Comparison of ENCODE assay signal across 11 cellular contexts in the genomic region with DNA sequence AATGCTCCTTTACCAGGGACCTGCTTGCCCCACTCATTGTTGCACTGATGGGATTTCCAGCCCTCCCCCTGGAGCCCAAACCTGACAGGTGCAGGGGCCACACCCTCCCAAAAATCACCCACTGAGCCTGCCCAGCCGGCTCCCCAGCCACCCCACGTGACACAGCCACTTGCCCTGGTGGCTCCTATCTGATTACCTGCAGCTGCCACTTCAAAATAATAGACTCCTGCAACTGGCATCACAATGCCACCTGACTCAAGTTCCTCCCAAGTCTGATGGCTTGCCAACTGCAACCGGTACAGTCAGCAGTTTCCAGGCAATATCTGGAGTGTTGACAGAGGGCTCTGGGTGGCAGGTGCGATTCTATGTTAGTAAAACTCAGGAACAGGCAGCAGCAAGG.
DNase-seq lines count a peak whose midpoint lies in the region; ATAC-seq and TF ChIP-seq lines count a peak whose summit lies in the region.
"Had no signal": no experiment of that assay in that cellular context is flagged by ENCODE, and none has a peak within 500 bp of the region (broad histone marks: within the 10 kb centered on the region; RNA-seq: fewer than 3 reads in every experiment).

No MANE protein-coding gene starts in this region.

- peaks cover 40% of the 10 kb centered on the region for H3K4me1 Mint-ChIP-seq in Calu3 (ENCODE audit: low read depth, unreplicated experiment)
- peaks cover 3% of the 10 kb centered on the region for H3K4me1 Mint-ChIP-seq in T-helper 17 cell
- peaks cover 27% of the 10 kb centered on the region for H3K4me1 Mint-ChIP-seq in mesothelial cell of epicardium
- H3K4me1 Mint-ChIP-seq: B cell had no signal

- H3K9me3 ChIP-seq in T-helper 17 cell (ENCODE audit: control insufficient read depth, low read length, poor library complexity, severe bottlenecking) (no peaks in the 10 kb centered on the region), mesenchymal stem cell (ENCODE audit: control insufficient read depth, low read length) (no peaks in the 10 kb centered on the region)
- H3K9me3 ChIP-seq: heart right ventricle had no signal

- no peak overlapping the region for H3K27ac ChIP-seq in mesenchymal stem cell (ENCODE audit: low read length, poor library complexity, severe bottlenecking)
- H3K27ac ChIP-seq: heart right ventricle had no signal

- DNase-seq in Calu3 (peak; percentile 88), NCI-H146 treated with DMSO at 0.1 percent for 48 hours (lab: John Stamatoyannopoulos, UW; ENCODE audit: unreplicated experiment) (peak; percentile 81), T-helper 17 cell (no peak), mesothelial cell of epicardium (ENCODE audit: low spot score in 2 of 2, unreplicated experiment in 2 of 2) (no peak), mesenchymal stem cell (no peak), GM10266 (ENCODE audit: extremely low spot score) (no peak)
- DNase-seq: heart right ventricle; stimulated activated naive CD4-positive, alpha-beta T cell treated with Interleukin-2 at 50 U/mL for 16 hours had no signal

- H2AFZ ChIP-seq in mesenchymal stem cell (ENCODE audit: low read depth, low read length): no peak overlapping the region

- no peaks in the 10 kb centered on the region for H3K79me1 ChIP-seq in mesenchymal stem cell (replicated peaks; ENCODE audit: low read length, poor library complexity, severe bottlenecking)

- TF ChIP-seq CTCF in Calu3 (IDR thresholded peaks at IDR 0.05; ENCODE audit: unreplicated experiment): no peak
- no peak for TF ChIP-seq CTCF in mesothelial cell of epicardium (IDR thresholded peaks at IDR 0.05; ENCODE audit: unreplicated experiment)
- no peak for TF ChIP-seq CTCF in GM10266 (IDR thresholded peaks at IDR 0.05; ENCODE audit: control insufficient read depth, insufficient read depth, low read depth, missing control alignments)

- no peaks in the 10 kb centered on the region for H3K9me3 Mint-ChIP-seq in Calu3 (ENCODE audit: low read depth, unreplicated experiment)
- peaks cover 4% of the 10 kb centered on the region for H3K9me3 Mint-ChIP-seq in mesothelial cell of epicardium

- no peak overlapping the region for H4K8ac ChIP-seq in mesenchymal stem cell (ENCODE audit: low read length)

- H2BK5ac ChIP-seq in mesenchymal stem cell (ENCODE audit: low read depth, low read length, poor library complexity, severe bottlenecking): no peak overlapping the region

- H3K18ac ChIP-seq in mesenchymal stem cell (ENCODE audit: low read depth in 1 of 2, low read length in 2 of 2): no peak overlapping the region

- ATAC-seq in T-helper 17 cell (peak; percentile 61), HG03442 (IDR thresholded peaks at IDR 0.05; ENCODE audit: unreplicated experiment) (no peak), GM21786 (IDR thresholded peaks at IDR 0.05; ENCODE audit: unreplicated experiment) (no peak)

- no peak overlapping the region for H3K23ac ChIP-seq in mesenchymal stem cell (ENCODE audit: low read length in 2 of 2)

- H3K27me3 ChIP-seq in mesenchymal stem cell (ENCODE audit: control insufficient read depth in 1 of 2, insufficient read depth in 1 of 2, low read length in 2 of 2): peaks cover 0 to 22% of the 10 kb centered on the region in 2 experiments

- intact Hi-C loops in Calu3 (cut with micrococcal nuclease; ENCODE audit: unreplicated experiment): loop anchor here (5.0 kb wide), 1 partner anchor 37 kb away; no protein-coding TSS in a partner anchor

- H2AK5ac ChIP-seq in mesenchymal stem cell (ENCODE audit: low read length, severe bottlenecking): no peak overlapping the region

- no peak overlapping the region for H4K91ac ChIP-seq in mesenchymal stem cell (ENCODE audit: low read length)

- H3K14ac ChIP-seq in mesenchymal stem cell (ENCODE audit: low read length in 2 of 2): no peak overlapping the region

- no peak overlapping the region for H3K4me3 ChIP-seq in mesenchymal stem cell (ENCODE audit: insufficient read depth in 1 of 2, low read depth in 1 of 2, low read length in 2 of 2)
- H3K4me3 ChIP-seq: heart right ventricle had no signal

- peaks cover 32% of the 10 kb centered on the region for H3K36me3 Mint-ChIP-seq in Calu3 (ENCODE audit: insufficient read depth, unreplicated experiment)
- H3K36me3 Mint-ChIP-seq in T-helper 17 cell (ENCODE audit: low read depth): no peaks in the 10 kb centered on the region
- no peaks in the 10 kb centered on the region for H3K36me3 Mint-ChIP-seq in mesothelial cell of epicardium

- H2BK120ac ChIP-seq in mesenchymal stem cell (ENCODE audit: low read depth, low read length): no peak overlapping the region

- H2BK15ac ChIP-seq in mesenchymal stem cell (ENCODE audit: low read depth, poor library complexity, severe bottlenecking): no peak overlapping the region

- H3K4me2 ChIP-seq in mesenchymal stem cell (ENCODE audit: low read length, poor library complexity, severe bottlenecking): no peak overlapping the region

- no peaks in the 10 kb centered on the region for H3K27me3 Mint-ChIP-seq in Calu3 (ENCODE audit: unreplicated experiment)
- peaks cover 4% of the 10 kb centered on the region for H3K27me3 Mint-ChIP-seq in T-helper 17 cell
- peaks cover 11% of the 10 kb centered on the region for H3K27me3 Mint-ChIP-seq in mesothelial cell of epicardium (ENCODE audit: low read depth)

- H2BK12ac ChIP-seq in mesenchymal stem cell (ENCODE audit: low read length in 2 of 2): no peak overlapping the region

- CTCF ChIA-PET in Calu3 (lab: Charles Lee): interaction anchor here (1.1 to 1.9 kb wide), 3 partner anchors 11 to 221 kb away, joined by 3 to 5 read pairs (median 3); no protein-coding TSS in a partner anchor

- H3K36me3 ChIP-seq in mesenchymal stem cell (ENCODE audit: control insufficient read depth in 1 of 2, insufficient read depth in 2 of 2, low read depth in 1 of 2, low read length in 2 of 2): no peaks in the 10 kb centered on the region
- H3K36me3 ChIP-seq: heart right ventricle had no signal

- BruUV-seq in Calu3 (replicated peaks; lab: Mats Ljungman, UMichigan): no TSS peak

- no peak overlapping the region for H3K4ac ChIP-seq in mesenchymal stem cell (ENCODE audit: low read depth in 1 of 2, low read length in 2 of 2)

- WGBS in mesenchymal stem cell: 56% methylated on average over 4 of the region's 4 CpGs

- H3K4me3 Mint-ChIP-seq in Calu3 (ENCODE audit: low read depth, unreplicated experiment): peak overlapping the region; percentile 89
- H3K4me3 Mint-ChIP-seq in T-helper 17 cell: peak overlapping the region; percentile 84
- no peak overlapping the region for H3K4me3 Mint-ChIP-seq in mesothelial cell of epicardium
- H3K4me3 Mint-ChIP-seq: B cell had no signal

- H3K4me1 ChIP-seq in mesenchymal stem cell (ENCODE audit: control insufficient read depth, insufficient read depth, low read depth, low read length): peaks cover 6% of the 10 kb centered on the region

- H3K9ac ChIP-seq in mesenchymal stem cell (ENCODE audit: low read length): no peak overlapping the region

- H3K27ac Mint-ChIP-seq in Calu3 (ENCODE audit: unreplicated experiment): peak overlapping the region; percentile 99
- H3K27ac Mint-ChIP-seq in T-helper 17 cell: no peak overlapping the region
- peak overlapping the region; percentile 86 for H3K27ac Mint-ChIP-seq in mesothelial cell of epicardium
- H3K27ac Mint-ChIP-seq: B cell had no signal

Comparison
In these comparisons a context has a peak if more than half of its experiments do, and no peak if none do; other contexts are left out.
1. DNase-seq: peak in Calu3 (single experiment) and NCI-H146 treated with DMSO at 0.1 percent for 48 hours (single experiment); none in T-helper 17 cell (0 of 3), mesothelial cell of epicardium (0 of 2), mesenchymal stem cell (single experiment) and GM10266 (single experiment).